13 cellular contexts compared by ENCODE assay signal in genomic region chr7:9937944-9938631, GRCh38.
DNase-seq lines count a peak whose midpoint lies in the region; ATAC-seq and TF ChIP-seq lines count a peak whose summit lies in the region.
"Had no signal": no experiment of that assay in that cellular context is flagged by ENCODE, and none has a peak within 500 bp of the region (broad histone marks: within the 10 kb centered on the region; RNA-seq: fewer than 3 reads in every experiment).

No MANE protein-coding gene starts in this region.

- POLR2A ChIA-PET in PC-9 (lab: Charles Lee; ENCODE audit: unreplicated experiment), result no interaction called here

- no peaks in the 10 kb centered on the region for H3K27me3 Mint-ChIP-seq in H9 (ENCODE audit: low read depth)
- H3K27me3 Mint-ChIP-seq: naive B cell had no signal

- no peak overlapping the region for H3K4me3 ChIP-seq in PC-9
- H3K4me3 ChIP-seq in mesenchymal stem cell (ENCODE audit: insufficient read depth in 1 of 2, low read depth in 1 of 2, low read length in 2 of 2), result no peak overlapping the region
- H3K4me3 ChIP-seq: cardiac muscle cell, testis had no signal

- H3K4ac ChIP-seq in H9 (ENCODE audit: low read depth, low read length) (no peak overlapping the region), mesenchymal stem cell (ENCODE audit: low read depth in 1 of 2, low read length in 2 of 2) (no peak overlapping the region)

- ATAC-seq in esophagus mucosa, result peak; percentile 44

- no peak overlapping the region for H3K9ac ChIP-seq in H9 (ENCODE audit: extremely low read depth, insufficient read length, low read length)
- no peak overlapping the region for H3K9ac ChIP-seq in mesenchymal stem cell (ENCODE audit: low read length)

- H2AK5ac ChIP-seq in H9 (ENCODE audit: insufficient read length, low read length) (no peak overlapping the region), mesenchymal stem cell (ENCODE audit: low read length, severe bottlenecking) (no peak overlapping the region)

- H3K18ac ChIP-seq in H9 (ENCODE audit: insufficient read length, low read depth, low read length) (no peak overlapping the region), mesenchymal stem cell (ENCODE audit: low read depth in 1 of 2, low read length in 2 of 2) (no peak overlapping the region)

- H3K4me1 ChIP-seq in H9 (ENCODE audit: insufficient read depth, low read length) (0 out of 2 replicates have a peak, but pooled peaks cover 4% of the 10 kb centered on the region), PC-9 (replicated peaks; ENCODE audit: insufficient read depth) (no peaks in the 10 kb centered on the region), mesenchymal stem cell (ENCODE audit: control insufficient read depth, insufficient read depth, low read depth, low read length) (no peaks in the 10 kb centered on the region)
- H3K4me1 ChIP-seq: testis had no signal

- DNase-seq in H9 (no peak), PC-9 (no peak), mesenchymal stem cell (peak; percentile 80), HuH-7.5 (ENCODE audit: low spot score) (no peak), NCI-H1048 (lab: John Stamatoyannopoulos, UW) (no peak), SKM-1 (lab: John Stamatoyannopoulos, UW; ENCODE audit: unreplicated experiment) (no peak)
- DNase-seq in activated naive CD4-positive, alpha-beta T cell treated with anti-CD3 and anti-CD28 coated beads, Interleukin-2, amount 50 U/mL, for 16 hours, result no peak
- DNase-seq: activated CD4-positive, alpha-beta T cell treated with anti-CD3 and anti-CD28 coated beads for 4 hours; islet precursor cell; naive B cell; testis had no signal

- H4K8ac ChIP-seq in H9 (replicated peaks; ENCODE audit: insufficient read length, low read depth, low read length) (no peak overlapping the region), mesenchymal stem cell (ENCODE audit: low read length) (no peak overlapping the region)

- no CpG with 5 or more reads among the region's 2 CpGs for WGBS in H9 (ENCODE audit: extremely low coverage, insufficient read length, low lambda C conversion rate)
- WGBS in mesenchymal stem cell, result 80% methylated on average over 1 of the region's 2 CpGs

- H3K79me2 ChIP-seq in H9 (ENCODE audit: insufficient read depth, low read length) (no peaks in the 10 kb centered on the region), PC-9 (ENCODE audit: low read depth) (no peaks in the 10 kb centered on the region)

- H4K91ac ChIP-seq in H9 (ENCODE audit: insufficient read length, low read depth, low read length) (no peak overlapping the region), mesenchymal stem cell (ENCODE audit: low read length) (no peak overlapping the region)

- H3K27me3 ChIP-seq in H9 (ENCODE audit: insufficient read depth, low read length) (no peaks in the 10 kb centered on the region), PC-9 (ENCODE audit: insufficient read depth, low read depth) (no peaks in the 10 kb centered on the region), mesenchymal stem cell (ENCODE audit: control insufficient read depth in 1 of 2, insufficient read depth in 1 of 2, low read length in 2 of 2) (no peaks in the 10 kb centered on the region)
- H3K27me3 ChIP-seq: cardiac muscle cell, testis had no signal

- peak overlapping the region; percentile 36 for H3K27ac ChIP-seq in H9 (ENCODE audit: insufficient read length, low read depth, low read length)
- H3K27ac ChIP-seq in PC-9, result no peak overlapping the region
- peak overlapping the region; percentile 62 for H3K27ac ChIP-seq in mesenchymal stem cell (ENCODE audit: low read length, poor library complexity, severe bottlenecking)
- H3K27ac ChIP-seq: cardiac muscle cell, testis had no signal

- no peak overlapping the region for H3K4me3 Mint-ChIP-seq in H9
- H3K4me3 Mint-ChIP-seq: naive B cell had no signal

- H2AFZ ChIP-seq in H9 (ENCODE audit: low read length) (no peak overlapping the region), PC-9 (no peak overlapping the region), mesenchymal stem cell (ENCODE audit: low read depth, low read length) (no peak overlapping the region)

- CTCF ChIA-PET in PC-9 (lab: Charles Lee), result no interaction called here

- no peaks in the 10 kb centered on the region for H3K23me2 ChIP-seq in H9 (ENCODE audit: insufficient read length, low read depth, low read length, poor library complexity, severe bottlenecking)

- TF ChIP-seq CTCF in H9 (conservative IDR thresholded peaks at IDR 0.05), result no peak
- TF ChIP-seq CTCF in PC-9 (conservative IDR thresholded peaks at IDR 0.05), result no peak

- H3K79me1 ChIP-seq in H9 (ENCODE audit: insufficient read depth, low read depth, low read length, poor library complexity, severe bottlenecking), result no peaks in the 10 kb centered on the region
- H3K79me1 ChIP-seq in mesenchymal stem cell (replicated peaks; ENCODE audit: low read length, poor library complexity, severe bottlenecking), result no peaks in the 10 kb centered on the region

- peak overlapping the region; percentile 65 to 93 (median 72); a peak in 6 of 7 replicates for H3K27ac Mint-ChIP-seq in H9
- H3K27ac Mint-ChIP-seq: naive B cell had no signal

- intact Hi-C loops in PC-9 (cut with micrococcal nuclease; ENCODE audit: unreplicated experiment), result no loop called here

- peaks cover 10 to 14% of the 10 kb centered on the region in 2 experiments for H3K9me3 Mint-ChIP-seq in H9

- H3K14ac ChIP-seq in H9 (ENCODE audit: insufficient read depth, low read length), result no peak overlapping the region
- no peak overlapping the region for H3K14ac ChIP-seq in mesenchymal stem cell (ENCODE audit: low read length in 2 of 2)

- H3K56ac ChIP-seq in H9 (ENCODE audit: insufficient read length, low read depth, low read length), result no peak overlapping the region

- H3K4me2 ChIP-seq in H9 (ENCODE audit: insufficient read depth, insufficient read length, low read length) (no peak overlapping the region), PC-9 (0 out of 2 replicates have a peak overlapping the region, but pooled peaks have one; percentile 5), mesenchymal stem cell (ENCODE audit: low read length, poor library complexity, severe bottlenecking) (no peak overlapping the region)

- H2BK5ac ChIP-seq in H9 (ENCODE audit: insufficient read length, low read length) (no peak overlapping the region), mesenchymal stem cell (ENCODE audit: low read depth, low read length, poor library complexity, severe bottlenecking) (no peak overlapping the region)

- H3F3A ChIP-seq in PC-9 (ENCODE audit: insufficient read depth, low read depth), result no peaks in the 10 kb centered on the region; the same call in 1 of the 2 replicates

- no peak overlapping the region for H2BK20ac ChIP-seq in H9 (ENCODE audit: low read depth, low read length, poor library complexity, severe bottlenecking)

- H3K9me3 ChIP-seq in H9 (ENCODE audit: control insufficient read depth, low read depth, low read length), result no peaks in the 10 kb centered on the region
- H3K9me3 ChIP-seq in PC-9 (ENCODE audit: insufficient read depth, low read depth), result no peaks in the 10 kb centered on the region
- H3K9me3 ChIP-seq in mesenchymal stem cell (ENCODE audit: control insufficient read depth, low read length), result peaks cover 10% of the 10 kb centered on the region
- H3K9me3 ChIP-seq: testis had no signal

- H3T11ph ChIP-seq in H9 (ENCODE audit: low read length), result no peak overlapping the region

- H4K20me1 ChIP-seq in H9 (ENCODE audit: control insufficient read depth, insufficient read depth, insufficient read length) (no peaks in the 10 kb centered on the region), PC-9 (ENCODE audit: insufficient read depth) (no peaks in the 10 kb centered on the region)

- no peak overlapping the region for H2BK15ac ChIP-seq in H9 (ENCODE audit: low read depth, low read length)
- H2BK15ac ChIP-seq in mesenchymal stem cell (ENCODE audit: low read depth, poor library complexity, severe bottlenecking), result no peak overlapping the region

- H3K23ac ChIP-seq in H9 (ENCODE audit: insufficient read length, low read depth, low read length) (no peak overlapping the region), mesenchymal stem cell (ENCODE audit: low read length in 2 of 2) (no peak overlapping the region)

- H3K36me3 ChIP-seq in PC-9 (ENCODE audit: low read depth), result no peaks in the 10 kb centered on the region
- H3K36me3 ChIP-seq in mesenchymal stem cell (ENCODE audit: control insufficient read depth in 1 of 2, insufficient read depth in 2 of 2, low read depth in 1 of 2, low read length in 2 of 2), result no peaks in the 10 kb centered on the region
- H3K36me3 ChIP-seq: cardiac muscle cell had no signal

- H2BK120ac ChIP-seq in H9 (ENCODE audit: low read depth, low read length, poor library complexity, severe bottlenecking), result no peak overlapping the region
- H2BK120ac ChIP-seq in mesenchymal stem cell (ENCODE audit: low read depth, low read length), result no peak overlapping the region

- peaks cover 0 to 21% (median 0%) of the 10 kb centered on the region in 3 experiments; a peak in 2 of 7 replicates for H3K36me3 Mint-ChIP-seq in H9 (ENCODE audit: insufficient read depth in 1 of 3, low read depth in 3 of 3)
- H3K36me3 Mint-ChIP-seq: naive B cell had no signal

- H4K5ac ChIP-seq in H9 (ENCODE audit: insufficient read length, low read depth, low read length), result no peak overlapping the region

- BruUV-seq in PC-9 (replicated peaks; lab: Mats Ljungman, UMichigan), result no TSS peak

- peaks cover 24 to 26% of the 10 kb centered on the region in 2 experiments for H3K4me1 Mint-ChIP-seq in H9
- H3K4me1 Mint-ChIP-seq: naive B cell had no signal

- H2BK12ac ChIP-seq in H9 (ENCODE audit: insufficient read length, low read depth, low read length), result no peak overlapping the region
- no peak overlapping the region for H2BK12ac ChIP-seq in mesenchymal stem cell (ENCODE audit: low read length in 2 of 2)

- H3K9me2 ChIP-seq in PC-9 (ENCODE audit: insufficient read depth), result no peaks in the 10 kb centered on the region
